Comparison of ENCODE assay signal across 8 cellular contexts in the genomic region with DNA sequence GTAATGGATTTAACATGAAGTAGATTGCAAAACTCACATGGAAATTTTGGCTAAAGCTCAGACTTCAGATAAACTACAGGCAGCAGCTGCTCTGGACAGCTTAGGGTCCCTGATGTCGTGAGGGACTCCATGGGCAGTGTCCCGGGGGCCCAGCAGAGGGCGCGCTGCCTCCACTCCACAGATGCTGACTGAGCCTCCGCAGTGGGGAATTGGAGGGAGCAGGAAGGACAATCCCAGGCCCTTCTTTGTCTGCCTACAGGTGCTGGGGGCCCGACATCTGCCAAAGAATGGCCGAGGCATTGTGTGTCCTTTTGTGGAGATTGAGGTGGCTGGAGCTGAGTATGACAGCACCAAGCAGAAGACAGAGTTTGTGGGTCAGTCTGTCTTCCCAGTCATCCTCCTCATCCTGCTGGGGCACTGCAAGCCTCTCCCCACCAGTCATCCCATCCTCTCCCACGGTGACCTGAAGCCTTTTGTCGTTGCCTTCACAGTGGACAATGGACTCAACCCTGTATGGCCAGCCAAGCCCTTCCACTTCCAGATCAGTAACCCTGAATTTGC.
DNase-seq lines count a peak whose midpoint lies in the region; ATAC-seq and TF ChIP-seq lines count a peak whose summit lies in the region.

No MANE protein-coding gene starts in this region.

- H3K9me3 ChIP-seq in stomach smooth muscle (ENCODE audit: control insufficient read depth in 2 of 2, low read length in 2 of 2): no peaks in the 10 kb centered on the region

- peaks cover 25 to 49% of the 10 kb centered on the region in 2 donors for H3K36me3 ChIP-seq in stomach smooth muscle (ENCODE audit: control insufficient read depth in 2 of 2, insufficient read depth in 2 of 2, low read length in 2 of 2)

- H3K4me1 ChIP-seq in stomach smooth muscle (ENCODE audit: control insufficient read depth, insufficient read depth, low read length): peaks cover 56% of the 10 kb centered on the region

- no peaks in the 10 kb centered on the region for H3K27me3 ChIP-seq in stomach smooth muscle (ENCODE audit: control insufficient read depth in 1 of 2, insufficient read depth in 2 of 2, low read length in 2 of 2)

- ATAC-seq in GM19455 (IDR thresholded peaks at IDR 0.05; ENCODE audit: unreplicated experiment): no peak

- no peak overlapping the region for H3K4me3 ChIP-seq in foreskin fibroblast (ENCODE audit: low read depth in 1 of 2, low read length in 2 of 2)
- no peak overlapping the region for H3K4me3 ChIP-seq in stomach smooth muscle (ENCODE audit: low read length in 2 of 2)

- DNase-seq in ELR (ENCODE audit: low read depth): peak; percentile 80
- DNase-seq in HUDEP-2 (lab: John Stamatoyannopoulos, UW; ENCODE audit: unreplicated experiment in 76 of 76): peak in 62 of 76 experiments; percentile 2 to 79 (median 48)
- peak; percentile 70 for DNase-seq in RKO (ENCODE audit: low spot score)
- DNase-seq in activated effector memory CD4-positive, alpha-beta T cell treated with Interleukin-2 at 50 U/mL for 16 hours: peak; percentile 44
- DNase-seq in foreskin fibroblast: peak; percentile 77 to 93
- DNase-seq in nucleus accumbens (lab: John Stamatoyannopoulos, UW): peak in 54 of 56 donors; percentile 21 to 93 (median 77)

- peak overlapping the region; percentile 79 for H3K27ac ChIP-seq in stomach smooth muscle (ENCODE audit: low read length)

- no peak overlapping the region for H3K9ac ChIP-seq in stomach smooth muscle (ENCODE audit: low read length in 2 of 2)

- TF ChIP-seq CTCF in foreskin fibroblast (IDR thresholded peaks at IDR 0.05; ENCODE audit: low read depth, low read length): peak; percentile 99
